9 cellular contexts compared by ENCODE assay signal in genomic region chr7:38310601-38311057, GRCh38.
A peak's percentile ranks its signal among the peaks of the same experiment; 100 is the strongest.
DNase-seq lines count a peak whose midpoint lies in the region; ATAC-seq lines count a peak whose summit lies in the region.
"Had no signal": no experiment of that assay in that cellular context is flagged by ENCODE, and none has a peak within 500 bp of the region (broad histone marks: within the 10 kb centered on the region; RNA-seq: fewer than 3 reads in every experiment).

No MANE protein-coding gene starts in this region.

- no peak for ATAC-seq in natural killer cell treated with Interleukin-12 subunit alpha and Interleukin-12 subunit beta and Interleukin-15 and Interleukin-18, amount 100 ng/mL, for 72 hours
- ATAC-seq in GM18873 (IDR thresholded peaks at IDR 0.05; ENCODE audit: low FRiP score, unreplicated experiment) = no peak
- ATAC-seq in HG03521 (IDR thresholded peaks at IDR 0.05; ENCODE audit: unreplicated experiment) = no peak

- H3K4me3 Mint-ChIP-seq in dendritic cell treated with granulocyte-macrophage colony-stimulating factor and Interleukin-4, amounts not matched to agents 40 ng/mL and 50 ng/mL, for 4 days = peak overlapping the region; percentile 74
- peak overlapping the region; percentile 85 for H3K4me3 Mint-ChIP-seq in natural killer cell treated with Interleukin-12 subunit alpha and Interleukin-12 subunit beta and Interleukin-15 and Interleukin-18, amount 100 ng/mL, for 72 hours

- H4K20me1 ChIP-seq in BLaER1 treated with 17β-estradiol and CSF1 and Interleukin-3, amounts not matched to agents 10 nM and 100 nM = no peaks in the 10 kb centered on the region

- intact Hi-C loops in dendritic cell treated with granulocyte-macrophage colony-stimulating factor and Interleukin-4, amounts not matched to agents 40 ng/mL and 50 ng/mL, for 4 days (cut with micrococcal nuclease) = loop anchor here (5.0 kb wide), 1 partner anchor 33 kb away; no protein-coding TSS in a partner anchor

- peak; percentile 36 to 63 for DNase-seq in Kasumi-1 (lab: John Stamatoyannopoulos, UW)
- DNase-seq in natural killer cell treated with Interleukin-12 subunit alpha and Interleukin-12 subunit beta and Interleukin-15 and Interleukin-18, amount 100 ng/mL, for 72 hours (ENCODE audit: low spot score) = no peak
- no peak for DNase-seq in OCI-M2 (lab: John Stamatoyannopoulos, UW; ENCODE audit: unreplicated experiment)
- DNase-seq in stimulated activated naive CD4-positive, alpha-beta T cell (lab: John Stamatoyannopoulos, UW) = no peak

- H3K27me3 ChIP-seq in BLaER1 treated with 17β-estradiol and CSF1 and Interleukin-3, amounts not matched to agents 10 nM and 100 nM = peaks cover 0 to 12% (median 0%) of the 10 kb centered on the region in 11 experiments; a peak in 6 of 22 replicates

- H3K27me3 Mint-ChIP-seq in dendritic cell treated with granulocyte-macrophage colony-stimulating factor and Interleukin-4, amounts not matched to agents 40 ng/mL and 50 ng/mL, for 4 days = no peaks in the 10 kb centered on the region
- no peaks in the 10 kb centered on the region for H3K27me3 Mint-ChIP-seq in natural killer cell treated with Interleukin-12 subunit alpha and Interleukin-12 subunit beta and Interleukin-15 and Interleukin-18, amount 100 ng/mL, for 72 hours

- H3K4me3 ChIP-seq in BLaER1 treated with 17β-estradiol and CSF1 and Interleukin-3, amounts not matched to agents 10 nM and 100 nM = peak overlapping the region; percentile 51 to 71 (median 59)

- peaks cover 4 to 15% (median 10%) of the 10 kb centered on the region in 11 experiments; a peak in 20 of 22 replicates for H3K9me3 ChIP-seq in BLaER1 treated with 17β-estradiol and CSF1 and Interleukin-3, amounts not matched to agents 10 nM and 100 nM (replicated peaks in 1 of 11)
- H3K9me3 ChIP-seq: tibial artery had no signal

- peak overlapping the region; percentile 90 to 98 (median 95) for H3K4me2 ChIP-seq in BLaER1 treated with 17β-estradiol and CSF1 and Interleukin-3, amounts not matched to agents 10 nM and 100 nM

- peak overlapping the region; percentile 70 to 81 (median 76) for H3K9ac ChIP-seq in BLaER1 treated with 17β-estradiol and CSF1 and Interleukin-3, amounts not matched to agents 10 nM and 100 nM

- H3K36me3 Mint-ChIP-seq in dendritic cell treated with granulocyte-macrophage colony-stimulating factor and Interleukin-4, amounts not matched to agents 40 ng/mL and 50 ng/mL, for 4 days (ENCODE audit: low read depth) = no peaks in the 10 kb centered on the region
- no peaks in the 10 kb centered on the region for H3K36me3 Mint-ChIP-seq in natural killer cell treated with Interleukin-12 subunit alpha and Interleukin-12 subunit beta and Interleukin-15 and Interleukin-18, amount 100 ng/mL, for 72 hours

- H3K4me1 ChIP-seq in BLaER1 treated with 17β-estradiol and CSF1 and Interleukin-3, amounts not matched to agents 10 nM and 100 nM = peaks cover 44 to 90% (median 63%) of the 10 kb centered on the region in 10 experiments

- H3K27ac ChIP-seq in BLaER1 treated with 17β-estradiol and CSF1 and Interleukin-3, amounts not matched to agents 10 nM and 100 nM = peak overlapping the region; percentile 42 to 94 (median 84); a peak in 21 of 22 replicates
- H3K27ac ChIP-seq: tibial artery had no signal

- peaks cover 6% of the 10 kb centered on the region for H3K9me3 Mint-ChIP-seq in dendritic cell treated with granulocyte-macrophage colony-stimulating factor and Interleukin-4, amounts not matched to agents 40 ng/mL and 50 ng/mL, for 4 days
- no peaks in the 10 kb centered on the region for H3K9me3 Mint-ChIP-seq in natural killer cell treated with Interleukin-12 subunit alpha and Interleukin-12 subunit beta and Interleukin-15 and Interleukin-18, amount 100 ng/mL, for 72 hours

- H3K4me1 Mint-ChIP-seq in dendritic cell treated with granulocyte-macrophage colony-stimulating factor and Interleukin-4, amounts not matched to agents 40 ng/mL and 50 ng/mL, for 4 days (ENCODE audit: low read depth) = peaks cover 43% of the 10 kb centered on the region
- peaks cover 67 to 73% of the 10 kb centered on the region in 2 donors for H3K4me1 Mint-ChIP-seq in natural killer cell treated with Interleukin-12 subunit alpha and Interleukin-12 subunit beta and Interleukin-15 and Interleukin-18, amount 100 ng/mL, for 72 hours (ENCODE audit: low read depth in 2 of 2)

- H3K27ac Mint-ChIP-seq in dendritic cell treated with granulocyte-macrophage colony-stimulating factor and Interleukin-4, amounts not matched to agents 40 ng/mL and 50 ng/mL, for 4 days = peak overlapping the region; percentile 81
- H3K27ac Mint-ChIP-seq in natural killer cell treated with Interleukin-12 subunit alpha and Interleukin-12 subunit beta and Interleukin-15 and Interleukin-18, amount 100 ng/mL, for 72 hours = peak overlapping the region; percentile 94 to 96

- no peaks in the 10 kb centered on the region for H3K36me3 ChIP-seq in BLaER1 treated with 17β-estradiol and CSF1 and Interleukin-3, amounts not matched to agents 10 nM and 100 nM
- H3K36me3 ChIP-seq: tibial artery had no signal

Comparison
In these comparisons a context has a peak if more than half of its experiments do, and no peak if none do; other contexts are left out.
1. DNase-seq: peak in Kasumi-1 (2 of 2); none in natural killer cell treated with Interleukin-12 subunit alpha and Interleukin-12 subunit beta and Interleukin-15 and Interleukin-18, amount 100 ng/mL, for 72 hours (single experiment), OCI-M2 (single experiment) and stimulated activated naive CD4-positive, alpha-beta T cell (0 of 6).